Comparison of ENCODE assay signal across 21 cellular contexts in genomic region chr10:48694371-48695030, GRCh38. TPM values are rescaled to one million over a fixed set of nuclear protein-coding genes. Genes with fewer than 3 reads are reported as not detected.
"Had no signal": no experiment of that assay in that cellular context is flagged by ENCODE, and none has a peak within 500 bp of the region (broad histone marks: within the 10 kb centered on the region; RNA-seq: fewer than 3 reads in every experiment).

No MANE protein-coding gene starts in this region.

- H3K4me1 Mint-ChIP-seq: activated CD4-positive, alpha-beta memory T cell treated with anti-CD3 and anti-CD28 coated beads, Interleukin-2, amount 10 ng/mL, durations not matched to agents 7 days and 5 days; activated CD4-positive, alpha-beta T cell treated with anti-CD3 and anti-CD28 coated beads for 36 hours; activated CD8-positive, alpha-beta memory T cell treated with anti-CD3 and anti-CD28 coated beads, Interleukin-2, amount 10 ng/mL, durations not matched to agents 7 days and 5 days had no signal

- H3K27me3 Mint-ChIP-seq: activated CD4-positive, alpha-beta memory T cell treated with anti-CD3 and anti-CD28 coated beads, Interleukin-2, amount 10 ng/mL, durations not matched to agents 7 days and 5 days; activated CD8-positive, alpha-beta memory T cell treated with anti-CD3 and anti-CD28 coated beads, Interleukin-2, amount 10 ng/mL, durations not matched to agents 7 days and 5 days had no signal

- ATAC-seq: activated CD4-positive, alpha-beta T cell treated with anti-CD3 and anti-CD28 coated beads for 36 hours; activated CD8-positive, alpha-beta memory T cell treated with anti-CD3 and anti-CD28 coated beads, Interleukin-2, amount 10 ng/mL, durations not matched to agents 7 days and 5 days; body of pancreas; gastroesophageal sphincter; heart right ventricle; natural killer cell treated with Interleukin-12 subunit alpha and Interleukin-12 subunit beta and Interleukin-15 and Interleukin-18, amount 100 ng/mL, for 72 hours; sciatic nerve had no signal

- H3K36me3 Mint-ChIP-seq: activated CD8-positive, alpha-beta memory T cell treated with anti-CD3 and anti-CD28 coated beads, Interleukin-2, amount 10 ng/mL, durations not matched to agents 7 days and 5 days; natural killer cell treated with Interleukin-12 subunit alpha and Interleukin-12 subunit beta and Interleukin-15 and Interleukin-18, amount 100 ng/mL, for 72 hours had no signal

- H3K36me3 ChIP-seq: gastroesophageal sphincter, heart right ventricle, tibial nerve, uterus, WERI-Rb-1 had no signal

- H3K9me3 Mint-ChIP-seq: activated CD4-positive, alpha-beta memory T cell treated with anti-CD3 and anti-CD28 coated beads, Interleukin-2, amount 10 ng/mL, durations not matched to agents 7 days and 5 days; activated naive CD4-positive, alpha-beta T cell treated with anti-CD3 and anti-CD28 coated beads for 36 hours; activated T-cell treated with anti-CD3 and anti-CD28 coated beads, Interleukin-2, amount 50 U/mL, for 24 hours; activated T-helper 2 cell treated with anti-CD3 and anti-CD28 coated beads, Interferon-gamma antibody, Interleukin-2, Interleukin-4, amounts not matched to agents 10 μg/mL and 5 μg/mL and 100 μg/mL, durations not matched to agents 14 hours and 24 hours and 36 hours; natural killer cell treated with Interleukin-12 subunit alpha and Interleukin-12 subunit beta and Interleukin-15 and Interleukin-18, amount 100 ng/mL, for 72 hours had no signal

- H3K4me1 ChIP-seq: body of pancreas, gastroesophageal sphincter, tibial nerve, uterus had no signal

- H3K4me3 ChIP-seq: body of pancreas, gastroesophageal sphincter, heart right ventricle, spleen, tibial nerve, uterus had no signal

- H3K9me3 ChIP-seq: body of pancreas, gastroesophageal sphincter, heart right ventricle, spleen, tibial nerve, uterus had no signal

- H3K27ac Mint-ChIP-seq: activated CD4-positive, alpha-beta memory T cell treated with anti-CD3 and anti-CD28 coated beads, Interleukin-2, amount 10 ng/mL, durations not matched to agents 7 days and 5 days; activated CD4-positive, alpha-beta T cell treated with anti-CD3 and anti-CD28 coated beads for 36 hours; activated CD8-positive, alpha-beta memory T cell treated with anti-CD3 and anti-CD28 coated beads, Interleukin-2, amount 10 ng/mL, durations not matched to agents 7 days and 5 days; activated naive CD4-positive, alpha-beta T cell treated with anti-CD3 and anti-CD28 coated beads for 36 hours; activated T-cell treated with anti-CD3 and anti-CD28 coated beads, Interleukin-2, amount 50 U/mL, for 24 hours; activated T-helper 2 cell treated with anti-CD3 and anti-CD28 coated beads, Interferon-gamma antibody, Interleukin-2, Interleukin-4, amounts not matched to agents 10 μg/mL and 5 μg/mL and 100 μg/mL, durations not matched to agents 14 hours and 24 hours and 36 hours; natural killer cell treated with Interleukin-12 subunit alpha and Interleukin-12 subunit beta and Interleukin-15 and Interleukin-18, amount 100 ng/mL, for 72 hours had no signal

- H3K27me3 ChIP-seq: body of pancreas, heart right ventricle, spleen, tibial nerve, uterus had no signal

- H3K27ac ChIP-seq: body of pancreas, gastroesophageal sphincter, heart right ventricle, tibial nerve, uterus, WERI-Rb-1 had no signal

- H3K4me3 Mint-ChIP-seq: activated CD4-positive, alpha-beta memory T cell treated with anti-CD3 and anti-CD28 coated beads, Interleukin-2, amount 10 ng/mL, durations not matched to agents 7 days and 5 days; activated CD4-positive, alpha-beta T cell treated with anti-CD3 and anti-CD28 coated beads for 36 hours; activated CD8-positive, alpha-beta memory T cell treated with anti-CD3 and anti-CD28 coated beads, Interleukin-2, amount 10 ng/mL, durations not matched to agents 7 days and 5 days; activated naive CD4-positive, alpha-beta T cell treated with anti-CD3 and anti-CD28 coated beads for 36 hours; activated T-cell treated with anti-CD3 and anti-CD28 coated beads, Interleukin-2, amount 50 U/mL, for 24 hours; natural killer cell treated with Interleukin-12 subunit alpha and Interleukin-12 subunit beta and Interleukin-15 and Interleukin-18, amount 100 ng/mL, for 72 hours had no signal

- DNase-seq: activated CD4-positive, alpha-beta memory T cell treated with anti-CD3 and anti-CD28 coated beads, Interleukin-2, amount 10 ng/mL, durations not matched to agents 7 days and 5 days; activated CD4-positive, alpha-beta T cell treated with anti-CD3 and anti-CD28 coated beads for 36 hours; activated CD8-positive, alpha-beta memory T cell treated with anti-CD3 and anti-CD28 coated beads, Interleukin-2, amount 10 ng/mL, durations not matched to agents 7 days and 5 days; activated naive CD4-positive, alpha-beta T cell treated with anti-CD3 and anti-CD28 coated beads for 36 hours; activated T-cell treated with anti-CD3 and anti-CD28 coated beads, Interleukin-2, amount 50 U/mL, for 24 hours; body of pancreas; heart right ventricle; mesendoderm; spleen; stimulated activated CD4-positive, alpha-beta T cell treated with anti-CD3 and anti-CD28 coated beads, Interleukin-4, amount 100 ng/mL, for 4 hours; stimulated activated naive CD4-positive, alpha-beta T cell; substantia nigra; SW 1271; uterus; WERI-Rb-1 had no signal

RNA-seq across cellular contexts. Expression of gene WDFY4, which starts 9.8 kb away (rescaled TPM):
- total RNA-seq: epithelial cell of proximal tubule had no signal
